In genomic region chr13:96948127-96948526, GRCh38 we compare ENCODE assay signal across 2 cellular contexts.
TF ChIP-seq lines count a peak whose summit lies in the region.

No MANE protein-coding gene starts in this region.

TF ChIP-seq in K562, 482 proteins besides CTCF, POLR2A, EP300 and RAD21 (continued from another document and continues in another):
- TF ChIP-seq E2F4 (CRISPR knock-in tag; IDR thresholded peaks at IDR 0.05; ENCODE audit: low read depth): no peak
- TF ChIP-seq GTF2B (IDR thresholded peaks at IDR 0.05; ENCODE audit: extremely low read depth, insufficient read length): no peak
- no peak for TF ChIP-seq HNRNPUL1 (IDR thresholded peaks at IDR 0.05; ENCODE audit: low read length)
- TF ChIP-seq BCOR (IDR thresholded peaks at IDR 0.05): no peak
- no peak for TF ChIP-seq ASH1L (IDR thresholded peaks at IDR 0.05; ENCODE audit: borderline replicate concordance, low read depth, partially characterized antibody)
- TF ChIP-seq ZNF445 (CRISPR knock-in tag; IDR thresholded peaks at IDR 0.05; ENCODE audit: low read depth): no peak
- no peak for TF ChIP-seq NR2C2 (CRISPR knock-in tag; IDR thresholded peaks at IDR 0.05)
- peak; percentile 91 for TF ChIP-seq NR2C2 (tag; IDR thresholded peaks at IDR 0.05)
- TF ChIP-seq E2F1 (CRISPR knock-in tag; IDR thresholded peaks at IDR 0.05): no peak
- TF ChIP-seq NR2C1 (IDR thresholded peaks at IDR 0.05): peak; percentile 49; the same call in 1 of the 2 replicates
- TF ChIP-seq NR2C1 (tag; IDR thresholded peaks at IDR 0.05): peak; percentile 59
- peak; percentile 83; the same call in 1 of the 2 replicates for TF ChIP-seq ZNF449 (CRISPR knock-in tag; IDR thresholded peaks at IDR 0.05)
- no peak for TF ChIP-seq THRA (IDR thresholded peaks at IDR 0.05)

TF ChIP-seq in SK-N-SH, 30 proteins besides CTCF, POLR2A, EP300 and RAD21 (continued from another document):
- TF ChIP-seq IRF3 (IDR thresholded peaks at IDR 0.05; ENCODE audit: low read depth, low read length) (no peak), RXRA (IDR thresholded peaks at IDR 0.05; ENCODE audit: borderline replicate concordance, low read depth) (no peak), CHD2 (IDR thresholded peaks at IDR 0.05; ENCODE audit: low read length, partially characterized antibody) (no peak), USF1 (IDR thresholded peaks at IDR 0.05; ENCODE audit: borderline replicate concordance, low read depth) (no peak), YY1 (IDR thresholded peaks at IDR 0.05; ENCODE audit: low read depth) (no peak), NFIC (IDR thresholded peaks at IDR 0.05; ENCODE audit: borderline replicate concordance) (no peak), RCOR1 (IDR thresholded peaks at IDR 0.05; ENCODE audit: low read length) (no peak), NRF1 (IDR thresholded peaks at IDR 0.05; ENCODE audit: low read depth, low read length) (no peak), GATA2 (CRISPR knock-in tag; IDR thresholded peaks at IDR 0.05) (no peak), GABPA (IDR thresholded peaks at IDR 0.05; ENCODE audit: low read depth) (no peak), MXI1 (IDR thresholded peaks at IDR 0.05; ENCODE audit: low read depth, low read length) (no peak), REST (IDR thresholded peaks at IDR 0.05; ENCODE audit: low read depth, low read length) (no peak)
